ENCODE assay signal across 18 cellular contexts in the genomic region with DNA sequence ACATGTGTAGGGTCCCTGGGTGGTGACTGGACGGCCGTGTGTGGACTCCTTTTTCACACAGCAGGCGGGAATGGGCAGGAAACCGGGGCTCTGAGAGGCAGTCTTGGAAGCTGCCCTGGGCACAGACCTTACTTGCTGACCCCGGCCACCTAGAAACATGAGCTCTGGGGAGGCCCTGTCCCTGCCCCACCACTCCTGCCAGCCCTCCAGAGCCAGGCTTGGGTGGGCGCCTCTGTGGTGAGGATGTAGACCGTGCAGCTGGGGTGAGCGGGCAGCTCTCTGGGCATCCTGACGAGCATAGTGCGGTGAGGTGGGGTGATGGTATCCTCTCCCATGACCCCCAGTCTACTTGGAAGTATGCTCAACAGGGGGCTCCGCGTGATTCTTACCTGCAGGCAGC.
"Had no signal": no experiment of that assay in that cellular context is flagged by ENCODE, and none has a peak within 500 bp of the region (broad histone marks: within the 10 kb centered on the region; RNA-seq: fewer than 3 reads in every experiment).

No MANE protein-coding gene starts in this region.

- H3K27me3 ChIP-seq: cardiac muscle cell, thyroid gland had no signal

- H3K36me3 ChIP-seq: cardiac muscle cell, gastroesophageal sphincter, lower lobe of right lung, thyroid gland had no signal

- FAIRE-seq: astrocyte, TTC549 had no signal

- H3K4me3 ChIP-seq: cardiac muscle cell, coronary artery, gastroesophageal sphincter, lower lobe of right lung, thyroid gland had no signal

- H3K27ac ChIP-seq: cardiac muscle cell, coronary artery, epithelial cell of prostate, gastroesophageal sphincter, lower lobe of right lung, thyroid gland had no signal

- H3K9me3 ChIP-seq: gastroesophageal sphincter, lower lobe of right lung, thyroid gland had no signal

- ATAC-seq: activated T-cell treated with anti-CD3 and anti-CD28 coated beads, Interleukin-2, amount 50 U/mL, for 4 hours; gastroesophageal sphincter; lower lobe of right lung; stimulated activated naive CD8-positive, alpha-beta T cell treated with anti-CD3 and anti-CD28 coated beads, Interleukin-15, amount 100 ng/mL, for 72 hours; T-helper 17 cell had no signal

- DNase-seq: activated CD4-positive, alpha-beta T cell treated with anti-CD3 and anti-CD28 coated beads, Interleukin-2, amount 10 ng/mL, durations not matched to agents 7 days and 5 days; activated CD4-positive, CD25-positive, alpha-beta regulatory T cell; activated effector memory CD4-positive, alpha-beta T cell treated with anti-CD3 and anti-CD28 coated beads, Interleukin-2, amount 50 U/mL, for 16 hours; activated T-cell treated with anti-CD3 and anti-CD28 coated beads, Interleukin-2, amount 50 U/mL, for 4 hours; effector CD8-positive, alpha-beta T cell; lower lobe of right lung; midbrain; SIG-M5; stimulated activated CD4-positive, alpha-beta T cell treated with anti-CD3 and anti-CD28 coated beads, Interleukin-2, amount 100 ng/mL, for 48 hours; stimulated activated naive CD8-positive, alpha-beta T cell treated with anti-CD3 and anti-CD28 coated beads, Interleukin-15, amount 100 ng/mL, for 72 hours; T-helper 17 cell; thyroid gland had no signal
